Comparison of ENCODE assay signal across 8 cellular contexts in the genomic region with DNA sequence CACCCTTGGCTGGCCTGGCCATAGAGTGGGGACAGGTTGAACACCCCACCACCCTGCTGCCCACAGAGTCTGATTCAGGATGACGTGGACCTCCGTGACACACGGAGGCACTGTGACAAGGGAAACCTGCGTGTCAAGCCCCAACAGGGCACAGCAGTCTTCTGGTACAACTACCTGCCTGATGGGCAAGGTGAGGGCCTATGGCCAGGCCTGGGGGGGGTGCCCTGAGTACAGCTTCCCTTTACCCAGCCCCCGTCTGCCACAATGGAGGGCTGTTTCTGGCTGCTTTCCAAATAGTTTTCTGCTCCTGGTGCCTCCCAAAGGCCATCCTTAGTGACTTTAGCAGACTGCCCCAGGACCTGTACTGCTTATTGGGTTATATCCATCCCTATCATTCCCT. TPM values are rescaled to one million over a fixed set of nuclear protein-coding genes. Genes with fewer than 3 reads are reported as not detected.
DNase-seq lines count a peak whose midpoint lies in the region; ATAC-seq and TF ChIP-seq lines count a peak whose summit lies in the region.

No MANE protein-coding gene starts in this region.

- no peaks in the 10 kb centered on the region for H3K27me3 Mint-ChIP-seq in Caco-2 (ENCODE audit: insufficient read depth, unreplicated experiment)
- peaks cover 7% of the 10 kb centered on the region for H3K27me3 Mint-ChIP-seq in endothelial cell (ENCODE audit: unreplicated experiment)

- TF ChIP-seq CTCF in Caco-2 (IDR thresholded peaks at IDR 0.05; ENCODE audit: insufficient read depth in 1 of 2, low read depth in 1 of 2, low read length in 1 of 2, severe bottlenecking in 1 of 2, unreplicated experiment in 1 of 2) (no peak), OCI-LY3 (IDR thresholded peaks at IDR 0.05; ENCODE audit: low read depth, low read length) (no peak), endothelial cell (IDR thresholded peaks at IDR 0.05; ENCODE audit: unreplicated experiment) (no peak)

- peaks cover 35% of the 10 kb centered on the region for H3K79me2 ChIP-seq in OCI-LY3 (ENCODE audit: low read length)

- no peak overlapping the region for H3K27ac ChIP-seq in OCI-LY3 (ENCODE audit: low read length)
- peak overlapping the region; percentile 99 for H3K27ac ChIP-seq in rectal smooth muscle tissue (ENCODE audit: low read depth, low read length)

- H3K9ac ChIP-seq in OCI-LY3 (ENCODE audit: low read length), result peak overlapping the region; percentile 95; the same call in 1 of the 2 replicates
- H3K9ac ChIP-seq in rectal smooth muscle tissue (ENCODE audit: low read length), result no peak overlapping the region

- H3K36me3 ChIP-seq in Caco-2 (ENCODE audit: control insufficient read depth, insufficient read depth, low read length) (no peaks in the 10 kb centered on the region; the same call in 1 of the 2 replicates), OCI-LY3 (replicated peaks; ENCODE audit: low read depth, low read length) (peaks cover 3% of the 10 kb centered on the region), rectal smooth muscle tissue (ENCODE audit: control insufficient read depth, insufficient read depth, low read length) (no peaks in the 10 kb centered on the region)

- H3K4me1 ChIP-seq in Caco-2, result peaks cover 26% of the 10 kb centered on the region
- peaks cover 14% of the 10 kb centered on the region for H3K4me1 ChIP-seq in OCI-LY3 (ENCODE audit: low read length)
- peaks cover 3% of the 10 kb centered on the region for H3K4me1 ChIP-seq in rectal smooth muscle tissue (ENCODE audit: control insufficient read depth, insufficient read depth, low read length)

- H2AFZ ChIP-seq in OCI-LY3 (ENCODE audit: low read depth, low read length), result no peak overlapping the region

- peak overlapping the region; percentile 94 for H3K4me3 Mint-ChIP-seq in Caco-2 (ENCODE audit: unreplicated experiment)
- peak overlapping the region; percentile 98 for H3K4me3 Mint-ChIP-seq in endothelial cell (ENCODE audit: unreplicated experiment)

- POLR2A ChIA-PET in Caco-2 (lab: Charles Lee), result interaction anchor here (2.8 kb wide), 1 partner anchor 16 kb away, joined by 92 read pairs; a partner anchor contains a TSS

- CTCF ChIA-PET in Caco-2 (lab: Charles Lee), result interaction anchor here (1.5 kb wide), 1 partner anchor 18 kb away, joined by 7 read pairs; no protein-coding TSS in a partner anchor

- H3K36me3 Mint-ChIP-seq in Caco-2 (ENCODE audit: insufficient read depth, unreplicated experiment), result peaks cover 55% of the 10 kb centered on the region
- H3K36me3 Mint-ChIP-seq in endothelial cell (ENCODE audit: low read depth, unreplicated experiment), result peaks cover 4% of the 10 kb centered on the region

- no peaks in the 10 kb centered on the region for H3K27me3 ChIP-seq in Caco-2 (replicated peaks; ENCODE audit: control insufficient read depth, insufficient read depth, low read length)
- H3K27me3 ChIP-seq in OCI-LY3 (ENCODE audit: low read depth, low read length), result no peaks in the 10 kb centered on the region
- no peaks in the 10 kb centered on the region for H3K27me3 ChIP-seq in rectal smooth muscle tissue (ENCODE audit: control insufficient read depth, insufficient read depth, low read length)

- no peaks in the 10 kb centered on the region for H3K9me3 Mint-ChIP-seq in Caco-2 (ENCODE audit: unreplicated experiment)
- no peaks in the 10 kb centered on the region for H3K9me3 Mint-ChIP-seq in endothelial cell (ENCODE audit: unreplicated experiment)

- DNase-seq in Caco-2 (no peak), endothelial cell (ENCODE audit: low spot score) (no peak), head of caudate nucleus (no peak)

- peak overlapping the region; percentile 89 for H3K4me2 ChIP-seq in OCI-LY3 (ENCODE audit: low read length)

- peaks cover 17% of the 10 kb centered on the region for H4K20me1 ChIP-seq in OCI-LY3 (ENCODE audit: insufficient read depth, low read length)

- H3K9me3 ChIP-seq in Caco-2 (no peaks in the 10 kb centered on the region), OCI-LY3 (ENCODE audit: insufficient read depth, low read length) (no peaks in the 10 kb centered on the region)

- BruUV-seq in Caco-2 (replicated peaks; lab: Mats Ljungman, UMichigan), result no TSS peak

- H3K4me1 Mint-ChIP-seq in Caco-2 (ENCODE audit: low read depth, unreplicated experiment) (peaks cover 13% of the 10 kb centered on the region), endothelial cell (ENCODE audit: unreplicated experiment) (peaks cover 15% of the 10 kb centered on the region)

- intact Hi-C loops in Caco-2 (cut with micrococcal nuclease; ENCODE audit: unreplicated experiment) (loop anchor here (2.0 kb wide), 1 partner anchor 17 kb away; no protein-coding TSS in a partner anchor), head of caudate nucleus (cut with DNase I) (no loop called here)

- H3K4me3 ChIP-seq in Caco-2 (ENCODE audit: low read depth, low read length) (peak overlapping the region; percentile 92), OCI-LY3 (ENCODE audit: low read length) (peak overlapping the region; percentile 84), rectal smooth muscle tissue (ENCODE audit: low read length) (peak overlapping the region; percentile 95)

- H3K27ac Mint-ChIP-seq in Caco-2 (ENCODE audit: unreplicated experiment), result peak overlapping the region; percentile 98
- H3K27ac Mint-ChIP-seq in endothelial cell (ENCODE audit: unreplicated experiment), result no peak overlapping the region

- no peak for ATAC-seq in GM18858 (IDR thresholded peaks at IDR 0.05; ENCODE audit: unreplicated experiment)
- no peak for ATAC-seq in GM19035 (IDR thresholded peaks at IDR 0.05; ENCODE audit: unreplicated experiment)
- no peak for ATAC-seq in HG03097 (IDR thresholded peaks at IDR 0.05; ENCODE audit: low FRiP score, unreplicated experiment)

RNA-seq across cellular contexts. Expression of a gene that starts 1.2 kb away (rescaled TPM):
- total RNA-seq in Caco-2 (2022), result 184 and 185 TPM in 2 replicates
- 148 TPM for total RNA-seq in endothelial cell (ENCODE audit: unreplicated experiment)

RNA-seq across cellular contexts. Expression of a gene that starts 12.4 kb away (rescaled TPM):
- total RNA-seq in Caco-2 (2022), result 21.4 and 21.5 TPM in 2 replicates
- 27.8 TPM for total RNA-seq in endothelial cell (ENCODE audit: unreplicated experiment)

RNA-seq across cellular contexts. Expression of a gene that starts 15.9 kb away (rescaled TPM):
- total RNA-seq in Caco-2 (2022) (65.9 and 68.7 TPM in 2 replicates), endothelial cell (ENCODE audit: unreplicated experiment) (32.3 TPM)

RNA-seq across cellular contexts. Expression of a gene that starts 16.0 kb away (rescaled TPM):
- total RNA-seq in Caco-2 (2022) (24.4 and 25.5 TPM in 2 replicates), endothelial cell (ENCODE audit: unreplicated experiment) (9.3 TPM)

RNA-seq across cellular contexts. Expression of a gene that starts 23.2 kb away (rescaled TPM):
- total RNA-seq in Caco-2 (2022) (233 and 240 TPM in 2 replicates), endothelial cell (ENCODE audit: unreplicated experiment) (111 TPM)
